In genomic region chr1:14809186-14809981, GRCh38 we compare ENCODE assay signal across 29 cellular contexts.
"Had no signal": no experiment of that assay in that cellular context is flagged by ENCODE, and none has a peak within 500 bp of the region (broad histone marks: within the 10 kb centered on the region; RNA-seq: fewer than 3 reads in every experiment).

No MANE protein-coding gene starts in this region.

- H3K27ac ChIP-seq: colonic mucosa, heart right ventricle, left ventricle myocardium inferior, lower lobe of right lung, neural progenitor cell, prostate gland, right atrium auricular region, thyroid gland had no signal

- H3K9me3 ChIP-seq: colonic mucosa, prostate gland, thyroid gland had no signal

- H3K27ac Mint-ChIP-seq: dendritic cell treated with granulocyte-macrophage colony-stimulating factor and Interleukin-4, amounts not matched to agents 40 ng/mL and 50 ng/mL, for 4 days; immature natural killer cell; natural killer cell treated with Interleukin-12 subunit alpha and Interleukin-12 subunit beta and Interleukin-15 and Interleukin-18, amount 100 ng/mL, for 72 hours; stimulated activated memory B cell treated with anti-CD40 and anti-IgM and Interleukin-4, amounts not matched to agents 10 μg/mL and 1 μg/mL and 100 μg/mL, for 72 hours; stimulated activated naive CD8-positive, alpha-beta T cell treated with anti-CD3 and anti-CD28 coated beads, Interleukin-15, Interleukin-2, amounts not matched to agents 100 ng/mL and 50 ng/mL, for 24 hours; type B pancreatic cell had no signal

- H3K4me3 ChIP-seq: colonic mucosa, esophagus squamous epithelium, heart right ventricle, left ventricle myocardium inferior, lower lobe of right lung, mucosa of descending colon, neural progenitor cell, prostate gland, right atrium auricular region, thyroid gland had no signal

- DNase-seq: central memory CD4-positive, alpha-beta T cell; colonic mucosa; effector CD8-positive, alpha-beta T cell; erythroblast; esophagus squamous epithelium; foreskin melanocyte; glutamatergic neuron; heart right ventricle; hippocampal formation; islet precursor cell; kidney glomerular epithelial cell; left colon; left ventricle myocardium inferior; lower lobe of right lung; mucosa of descending colon; naive B cell; nucleus accumbens; stimulated activated CD4-positive, alpha-beta T cell treated with anti-CD3 and anti-CD28 coated beads, Interleukin-4, amount 100 ng/mL, for 4 hours; thyroid gland had no signal

- H3K27me3 ChIP-seq: colonic mucosa, esophagus squamous epithelium, neural progenitor cell, right atrium auricular region, thyroid gland had no signal

- H3K4me1 Mint-ChIP-seq: naive B cell; stimulated activated memory B cell treated with anti-CD40 and anti-IgM and Interleukin-4, amounts not matched to agents 10 μg/mL and 1 μg/mL and 100 μg/mL, for 72 hours had no signal

- H3K36me3 Mint-ChIP-seq: immature natural killer cell; stimulated activated memory B cell treated with anti-CD40 and anti-IgM and Interleukin-4, amounts not matched to agents 10 μg/mL and 1 μg/mL and 100 μg/mL, for 72 hours had no signal

- H3K4me3 Mint-ChIP-seq: dendritic cell treated with granulocyte-macrophage colony-stimulating factor and Interleukin-4, amounts not matched to agents 40 ng/mL and 50 ng/mL, for 4 days; immature natural killer cell; naive B cell; natural killer cell treated with Interleukin-12 subunit alpha and Interleukin-12 subunit beta and Interleukin-15 and Interleukin-18, amount 100 ng/mL, for 72 hours; neural progenitor cell; stimulated activated memory B cell treated with anti-CD40 and anti-IgM and Interleukin-4, amounts not matched to agents 10 μg/mL and 1 μg/mL and 100 μg/mL, for 72 hours; stimulated activated naive CD8-positive, alpha-beta T cell treated with anti-CD3 and anti-CD28 coated beads, Interleukin-15, Interleukin-2, amounts not matched to agents 100 ng/mL and 50 ng/mL, for 24 hours; type B pancreatic cell had no signal

- H3K36me3 ChIP-seq: colonic mucosa, esophagus squamous epithelium, heart right ventricle, lower lobe of right lung, neural progenitor cell, prostate gland, right atrium auricular region, thyroid gland had no signal

- H3K27me3 Mint-ChIP-seq: naive B cell; stimulated activated memory B cell treated with anti-CD40 and anti-IgM and Interleukin-4, amounts not matched to agents 10 μg/mL and 1 μg/mL and 100 μg/mL, for 72 hours; type B pancreatic cell had no signal

- H3K9me3 Mint-ChIP-seq: natural killer cell treated with Interleukin-12 subunit alpha and Interleukin-12 subunit beta and Interleukin-15 and Interleukin-18, amount 100 ng/mL, for 72 hours had no signal

- ATAC-seq: heart right ventricle; left colon; lower lobe of right lung; mucosa of descending colon; sciatic nerve; stimulated activated memory B cell treated with anti-CD40 and anti-IgM and Interleukin-4, amounts not matched to agents 10 μg/mL and 1 μg/mL and 100 μg/mL, for 72 hours had no signal

- H3K4me1 ChIP-seq: colonic mucosa, esophagus squamous epithelium, heart right ventricle, left ventricle myocardium inferior, lower lobe of right lung, neural progenitor cell, prostate gland, right atrium auricular region had no signal
